Comparison of ENCODE assay signal across 8 cellular contexts in genomic region chr19:3125900-3126524, GRCh38. TPM values are rescaled to one million over a fixed set of nuclear protein-coding genes. Genes with fewer than 3 reads are reported as not detected.
DNase-seq lines count a peak whose midpoint lies in the region; ATAC-seq and TF ChIP-seq lines count a peak whose summit lies in the region.

No MANE protein-coding gene starts in this region.

- DNase-seq in MG63 (peak; percentile 8), lung microvascular endothelial cell (ENCODE audit: low read depth in 2 of 2) (peak; percentile 34 to 70), HCEC 1CT (no peak)
- peak; percentile 51 for DNase-seq in central memory CD4-positive, alpha-beta T cell
- DNase-seq in stimulated activated CD8-positive, alpha-beta memory T cell treated with anti-CD3 and anti-CD28 coated beads, Interleukin-7, amount 100 ng/mL, for 24 hours (ENCODE audit: low read depth) = peak; percentile 62

- ATAC-seq in activated CD4-positive, CD25-positive, alpha-beta regulatory T cell treated with anti-CD3 and anti-CD28 coated beads, Interleukin-2, amount 50 U/mL, for 24 hours = peak; percentile 74 to 86
- ATAC-seq in HG02973 (IDR thresholded peaks at IDR 0.05; ENCODE audit: unreplicated experiment) = no peak

- H3K36me3 ChIP-seq in DOHH2 (ENCODE audit: control insufficient read depth, low read length) (no peaks in the 10 kb centered on the region), MG63 (no peaks in the 10 kb centered on the region)

- H3K4me2 ChIP-seq in DOHH2 (ENCODE audit: low read length) = no peak overlapping the region

- 0 out of 2 replicates have a peak, but pooled peaks cover 3% of the 10 kb centered on the region for H3K27me3 ChIP-seq in DOHH2 (ENCODE audit: control insufficient read depth, low read length)
- H3K27me3 ChIP-seq in MG63 = no peaks in the 10 kb centered on the region

- no peaks in the 10 kb centered on the region for H3K9me2 ChIP-seq in DOHH2 (replicated peaks; ENCODE audit: control insufficient read depth, low read length)

- no peaks in the 10 kb centered on the region for H3K79me2 ChIP-seq in DOHH2 (ENCODE audit: control insufficient read depth, low read length)

- H3K9me3 ChIP-seq in DOHH2 (ENCODE audit: control insufficient read depth, insufficient read depth, low read length) (no peaks in the 10 kb centered on the region), MG63 (no peaks in the 10 kb centered on the region)

- no peak overlapping the region for H3K4me3 ChIP-seq in DOHH2 (ENCODE audit: low read length)
- no peak overlapping the region for H3K4me3 ChIP-seq in MG63

- peaks cover 15% of the 10 kb centered on the region for H3K4me1 ChIP-seq in DOHH2 (ENCODE audit: control insufficient read depth, low read length)

- peak; percentile 93 for TF ChIP-seq CTCF in DOHH2 (IDR thresholded peaks at IDR 0.05; ENCODE audit: low read depth, low read length, poor library complexity, severe bottlenecking)

- H4K20me1 ChIP-seq in DOHH2 (ENCODE audit: control insufficient read depth, insufficient read depth, low read depth, low read length) = no peaks in the 10 kb centered on the region

- H3F3A ChIP-seq in DOHH2 (ENCODE audit: control insufficient read depth, insufficient read depth) = no peaks in the 10 kb centered on the region

- H3K27ac ChIP-seq in DOHH2 (ENCODE audit: low read depth, low read length) = no peak overlapping the region

RNA-seq across cellular contexts. Expression of gene GNA15, which starts 9.8 kb away (rescaled TPM):
- not detected in 2 replicates for total RNA-seq in MG63 (2014; rRNA removed; shearing (Covaris generic); ENCODE audit: low replicate concordance)
- under 0.01 TPM in 1 of 2 replicates, not detected in the other for total RNA-seq in lung microvascular endothelial cell

RNA-seq across cellular contexts. Expression of gene GNA11, which starts 31.9 kb away (rescaled TPM):
- 29.7 and 46.0 TPM in 2 replicates for total RNA-seq in MG63 (2014; rRNA removed; shearing (Covaris generic); ENCODE audit: low replicate concordance)
- total RNA-seq in lung microvascular endothelial cell = 41.4 and 58.7 TPM in 2 replicates

RNA-seq across cellular contexts. Expression of gene S1PR4, which starts 52.6 kb away (rescaled TPM):
- total RNA-seq in MG63 (2014; rRNA removed; shearing (Covaris generic); ENCODE audit: low replicate concordance) = not detected in 2 replicates
- total RNA-seq in lung microvascular endothelial cell = under 0.01 and 0.44 TPM in 2 replicates

RNA-seq across cellular contexts. Expression of gene NCLN, which starts 59.7 kb away (rescaled TPM):
- 55.6 and 68.5 TPM in 2 replicates for total RNA-seq in MG63 (2014; rRNA removed; shearing (Covaris generic); ENCODE audit: low replicate concordance)
- total RNA-seq in lung microvascular endothelial cell = 26.2 and 31.2 TPM in 2 replicates
